1 cellular context compared by ENCODE assay signal in genomic region chr11:8962827-8963226, GRCh38.
TF ChIP-seq lines count a peak whose summit lies in the region.

No MANE protein-coding gene starts in this region.

TF ChIP-seq in IMR-90, 13 proteins besides CTCF, POLR2A, EP300 and RAD21:
- TF ChIP-seq BHLHE40 (IDR thresholded peaks at IDR 0.05; ENCODE audit: low read depth, low read length) (no peak), RCOR1 (IDR thresholded peaks at IDR 0.05; ENCODE audit: insufficient replicate concordance, low read length) (no peak), MXI1 (IDR thresholded peaks at IDR 0.05; ENCODE audit: borderline replicate concordance, low read depth, low read length) (no peak), CHD1 (IDR thresholded peaks at IDR 0.05; ENCODE audit: low read depth, low read length) (no peak)
